10 cellular contexts compared by ENCODE assay signal in genomic region chr5:140569197-140569596, GRCh38. TPM values are rescaled to one million over a fixed set of nuclear protein-coding genes. Genes with fewer than 3 reads are reported as not detected.
A peak's percentile ranks its signal among the peaks of the same experiment; 100 is the strongest.
DNase-seq lines count a peak whose midpoint lies in the region; ATAC-seq and TF ChIP-seq lines count a peak whose summit lies in the region.
"Had no signal": no experiment of that assay in that cellular context is flagged by ENCODE, and none has a peak within 500 bp of the region (broad histone marks: within the 10 kb centered on the region; RNA-seq: fewer than 3 reads in every experiment).

No MANE protein-coding gene starts in this region.

- H2BK120ac ChIP-seq in trophoblast cell (ENCODE audit: insufficient read depth, low read length, poor library complexity) = no peak overlapping the region

- H3K4me1 Mint-ChIP-seq in CD8-positive, alpha-beta T cell (ENCODE audit: low read depth) = peaks cover 52% of the 10 kb centered on the region

- H3K79me1 ChIP-seq in trophoblast cell (ENCODE audit: low read length) = peaks cover 8% of the 10 kb centered on the region

- peak overlapping the region; percentile 28 for H3K9ac ChIP-seq in adipocyte (ENCODE audit: low read length)
- H3K9ac ChIP-seq in trophoblast cell (ENCODE audit: low read length) = no peak overlapping the region

- H3K27me3 Mint-ChIP-seq in CD8-positive, alpha-beta T cell (ENCODE audit: low read depth) = no peaks in the 10 kb centered on the region

- no peaks in the 10 kb centered on the region for H3K9me3 ChIP-seq in CD8-positive, alpha-beta T cell (ENCODE audit: low read length)
- no peaks in the 10 kb centered on the region for H3K9me3 ChIP-seq in adipocyte (ENCODE audit: control insufficient read depth, low read length)
- no peaks in the 10 kb centered on the region for H3K9me3 ChIP-seq in trophoblast cell (ENCODE audit: insufficient read depth, low read depth, low read length)

- H2AFZ ChIP-seq in trophoblast cell (ENCODE audit: insufficient read depth, low read length, poor library complexity) = no peak overlapping the region

- H3K18ac ChIP-seq in trophoblast cell (ENCODE audit: low read length) = no peak overlapping the region

- no CpG with 5 or more reads among the region's 4 CpGs for WGBS in trophoblast cell (ENCODE audit: extremely low coverage, insufficient coverage, insufficient read length)

- H3K23ac ChIP-seq in trophoblast cell (ENCODE audit: low read length) = no peak overlapping the region

- no peak overlapping the region for H3K14ac ChIP-seq in trophoblast cell (ENCODE audit: low read length)

- H3K4me3 Mint-ChIP-seq in CD8-positive, alpha-beta T cell = peak overlapping the region; percentile 76

- intact Hi-C loops in CD8-positive, alpha-beta T cell (cut with DNase I, micrococcal nuclease) = loop anchor here in 1 of 2 experiments (5.0 kb wide), 2 partner anchors 123 to 748 kb away; partner anchors contain the start of genes HARS1 and HARS2

- no peak overlapping the region for H4K91ac ChIP-seq in trophoblast cell (ENCODE audit: low read depth, low read length)

- no peak overlapping the region for H2AK5ac ChIP-seq in trophoblast cell (ENCODE audit: low read length)

- POLR2A ChIA-PET in CD8-positive, alpha-beta T cell (lab: Charles Lee) = interaction anchor here (1.1 to 2.2 kb wide), 3 partner anchors 22 to 168 kb away, joined by 3 to 7 read pairs (median 5); partner anchors contain the start of genes ANKHD1 and EIF4EBP3

- CTCF ChIA-PET in CD8-positive, alpha-beta T cell (lab: Charles Lee) = interaction anchor here (0.8 to 1.9 kb wide), 2 partner anchors 22 to 84 kb away, joined by 3 to 7 read pairs; partner anchors contain the start of gene EIF4EBP3

- no peak for DNase-seq in CD8-positive, alpha-beta T cell
- no peak for DNase-seq in adipocyte (ENCODE audit: low read depth)
- DNase-seq in trophoblast cell = peak; percentile 20 to 32
- DNase-seq in NOMO-1 treated with DMSO at 0.1 percent for 48 hours (lab: John Stamatoyannopoulos, UW; ENCODE audit: unreplicated experiment) = no peak
- no peak for DNase-seq in NCI-H2107 (lab: John Stamatoyannopoulos, UW)
- DNase-seq in cerebellar nuclear complex (lab: John Stamatoyannopoulos, UW) = no peak
- no peak for DNase-seq in putamen (ENCODE audit: low spot score)
- DNase-seq: SHP77; stimulated activated CD4-positive, alpha-beta T cell treated with anti-CD3 and anti-CD28 coated beads, Interleukin-12 subunit alpha, Interleukin-12 subunit beta, amount 100 ng/mL, for 4 hours had no signal

- no peak overlapping the region for H2BK5ac ChIP-seq in trophoblast cell (ENCODE audit: low read depth, low read length, poor library complexity)

- H3K4me3 ChIP-seq in CD8-positive, alpha-beta T cell (ENCODE audit: low read depth, low read length) = peak overlapping the region; percentile 42
- H3K4me3 ChIP-seq in adipocyte (ENCODE audit: low read length) (no peak overlapping the region), trophoblast cell (ENCODE audit: low read depth, low read length) (no peak overlapping the region)

- no peak overlapping the region for H3K4ac ChIP-seq in trophoblast cell (ENCODE audit: low read depth, low read length)

- no peaks in the 10 kb centered on the region for H3K9me3 Mint-ChIP-seq in CD8-positive, alpha-beta T cell

- H3K36me3 Mint-ChIP-seq in CD8-positive, alpha-beta T cell = peaks cover 53% of the 10 kb centered on the region

- no peak overlapping the region for H4K12ac ChIP-seq in trophoblast cell (ENCODE audit: low read depth, low read length)

- H3K27ac Mint-ChIP-seq in CD8-positive, alpha-beta T cell = peak overlapping the region; percentile 98

- TF ChIP-seq CTCF in CD8-positive, alpha-beta T cell (IDR thresholded peaks at IDR 0.05) = no peak

- no peak overlapping the region for H3K4me2 ChIP-seq in trophoblast cell (ENCODE audit: low read length)

- H3K79me2 ChIP-seq in trophoblast cell (ENCODE audit: control insufficient read depth, insufficient read depth, low read length, poor library complexity) = peaks cover 7% of the 10 kb centered on the region

- H4K8ac ChIP-seq in trophoblast cell (ENCODE audit: low read depth, low read length) = no peak overlapping the region

- H3K36me3 ChIP-seq in CD8-positive, alpha-beta T cell (ENCODE audit: insufficient read depth, low read length) = no peaks in the 10 kb centered on the region
- peaks cover 27% of the 10 kb centered on the region for H3K36me3 ChIP-seq in adipocyte (ENCODE audit: control insufficient read depth, insufficient read depth, low read length, severe bottlenecking)
- H3K36me3 ChIP-seq in trophoblast cell (ENCODE audit: control insufficient read depth in 1 of 2, insufficient read depth in 2 of 2, low read length in 2 of 2) = peaks cover 20 to 25% of the 10 kb centered on the region in 2 experiments

- H3K27me3 ChIP-seq in CD8-positive, alpha-beta T cell (ENCODE audit: insufficient read depth, low read length) = no peaks in the 10 kb centered on the region
- H3K27me3 ChIP-seq in adipocyte (replicated peaks; ENCODE audit: control insufficient read depth, insufficient read depth, low read length) (no peaks in the 10 kb centered on the region), trophoblast cell (ENCODE audit: insufficient read depth, low read length) (no peaks in the 10 kb centered on the region)

- H3K4me1 ChIP-seq in CD8-positive, alpha-beta T cell (ENCODE audit: insufficient read depth, low read length) = peaks cover 29% of the 10 kb centered on the region
- H3K4me1 ChIP-seq in adipocyte (ENCODE audit: control insufficient read depth, insufficient read depth, low read length) = peaks cover 39% of the 10 kb centered on the region
- peaks cover 2 to 20% of the 10 kb centered on the region in 2 experiments for H3K4me1 ChIP-seq in trophoblast cell (ENCODE audit: control insufficient read depth in 1 of 2, insufficient read depth in 2 of 2, low read length in 2 of 2)

- no peak overlapping the region for H2BK12ac ChIP-seq in trophoblast cell (ENCODE audit: low read length)

- ATAC-seq in CD8-positive, alpha-beta T cell = no peak
- ATAC-seq in GM21423 (IDR thresholded peaks at IDR 0.05; ENCODE audit: unreplicated experiment) = peak; percentile 22

- H3K27ac ChIP-seq in CD8-positive, alpha-beta T cell (ENCODE audit: low read depth, low read length) = peak overlapping the region; percentile 72
- H3K27ac ChIP-seq in trophoblast cell (ENCODE audit: low read depth, low read length) = no peak overlapping the region

RNA-seq across cellular contexts. Expression of gene SLC35A4, which starts 4.6 kb away (rescaled TPM):
- 10 to 100 TPM; 14.8 to 19.4 TPM for total RNA-seq in CD8-positive, alpha-beta T cell
- 64.7 and 66.8 TPM in 2 replicates for polyA plus RNA-seq in trophoblast cell (2013)

RNA-seq across cellular contexts. Expression of gene APBB3, which starts 4.8 kb away (rescaled TPM):
- total RNA-seq in CD8-positive, alpha-beta T cell = 10 to 100 TPM; 51.0 to 51.7 TPM
- polyA plus RNA-seq in trophoblast cell (2013) = 7.4 and 8.2 TPM in 2 replicates

RNA-seq across cellular contexts. Expression of gene SRA1, which starts 11.9 kb away (rescaled TPM):
- total RNA-seq in CD8-positive, alpha-beta T cell = 10 to 100 TPM; 33.7 to 37.2 TPM
- 26.1 and 29.2 TPM in 2 replicates for polyA plus RNA-seq in trophoblast cell (2013)

RNA-seq across cellular contexts. Expression of gene EIF4EBP3, which starts 21.7 kb away (rescaled TPM):
- total RNA-seq in CD8-positive, alpha-beta T cell = 10 to 100 TPM; 10.6 to 13.7 TPM
- polyA plus RNA-seq in trophoblast cell (2013) = 9.4 and 10.7 TPM in 2 replicates

Comparison
In these comparisons a context has a peak if more than half of its experiments do, and no peak if none do; other contexts are left out.
1. DNase-seq: peak in trophoblast cell (2 of 2); none in CD8-positive, alpha-beta T cell (0 of 7), adipocyte (single experiment), NOMO-1 treated with DMSO at 0.1 percent for 48 hours (single experiment), NCI-H2107 (single experiment), cerebellar nuclear complex (0 of 2) and putamen (single experiment).